1 cellular context compared by ENCODE assay signal in genomic region chr18:11859903-11860407, GRCh38.
A peak's percentile ranks its signal among the peaks of the same experiment; 100 is the strongest.
TF ChIP-seq lines count a peak whose summit lies in the region.

No MANE protein-coding gene starts in this region.

TF ChIP-seq in A549, 52 proteins besides CTCF, POLR2A, EP300 and RAD21 (continued from another document):
- TF ChIP-seq ATOH8 (CRISPR knock-in tag; IDR thresholded peaks at IDR 0.05; ENCODE audit: low read depth) (peak; percentile 19; the same call in 1 of the 2 replicates), SMC3 (IDR thresholded peaks at IDR 0.05) (no peak), JUNB (IDR thresholded peaks at IDR 0.05) (peak; percentile 65), ELK1 (IDR thresholded peaks at IDR 0.05; ENCODE audit: low read depth, low read length) (no peak), CHD4 (IDR thresholded peaks at IDR 0.05; ENCODE audit: borderline replicate concordance) (no peak), HDAC2 (IDR thresholded peaks at IDR 0.05) (no peak), USF2 (IDR thresholded peaks at IDR 0.05) (no peak), RARB (CRISPR knock-in tag; IDR thresholded peaks at IDR 0.05) (no peak), PHF8 (IDR thresholded peaks at IDR 0.05; ENCODE audit: borderline replicate concordance, low read depth) (no peak), REST (IDR thresholded peaks at IDR 0.05) (no peak), ZC3H11A (IDR thresholded peaks at IDR 0.05) (no peak), BHLHE40 (IDR thresholded peaks at IDR 0.05; ENCODE audit: low read depth, low read length) (no peak), HOXB5 (CRISPR knock-in tag; IDR thresholded peaks at IDR 0.05) (peak; percentile 68; the same call in 1 of the 2 replicates), RNF2 (IDR thresholded peaks at IDR 0.05; ENCODE audit: borderline replicate concordance, low read depth) (no peak), BCL3 (IDR thresholded peaks at IDR 0.05) (no peak), FOXS1 (CRISPR knock-in tag; IDR thresholded peaks at IDR 0.05) (no peak), MAZ (IDR thresholded peaks at IDR 0.05; ENCODE audit: borderline replicate concordance, low read depth, low read length) (no peak), EHF (CRISPR knock-in tag; IDR thresholded peaks at IDR 0.05) (no peak), ESRRA (IDR thresholded peaks at IDR 0.05; ENCODE audit: borderline replicate concordance, low read length) (no peak), ZSCAN20 (CRISPR knock-in tag; IDR thresholded peaks at IDR 0.05) (no peak), HOXA7 (CRISPR knock-in tag; IDR thresholded peaks at IDR 0.05) (no peak), NPAS2 (CRISPR knock-in tag; IDR thresholded peaks at IDR 0.05; ENCODE audit: borderline replicate concordance) (no peak), FOSL2 (IDR thresholded peaks at IDR 0.05) (peak; percentile 68), FOSL2 (CRISPR knock-in tag; IDR thresholded peaks at IDR 0.05) (peak; percentile 93), HOXB13 (CRISPR knock-in tag; IDR thresholded peaks at IDR 0.05; ENCODE audit: low read depth) (0 out of 2 replicates have a peak, but pooled peaks have one; percentile 55), FOSB (CRISPR knock-in tag; IDR thresholded peaks at IDR 0.05) (no peak), TP53 (CRISPR knock-in tag; IDR thresholded peaks at IDR 0.05) (no peak), ZNF302 (CRISPR knock-in tag; IDR thresholded peaks at IDR 0.05) (no peak), NFE2L2 (conservative IDR thresholded peaks at IDR 0.05; ENCODE audit: low read length) (no peak), CBX2 (IDR thresholded peaks at IDR 0.05; ENCODE audit: borderline replicate concordance, low read depth) (no peak), HMGXB4 (CRISPR knock-in tag; IDR thresholded peaks at IDR 0.05; ENCODE audit: borderline replicate concordance) (no peak), CEBPB (IDR thresholded peaks at IDR 0.05) (peak in 1 of 2 experiments; percentile 4; a peak in 1 of 4 replicates), CHD2 (IDR thresholded peaks at IDR 0.05; ENCODE audit: low read length, partially characterized antibody) (no peak), KDM5A (IDR thresholded peaks at IDR 0.05) (no peak), MAX (IDR thresholded peaks at IDR 0.05) (0 out of 2 replicates have a peak, but pooled peaks have one; percentile 8), HEYL (CRISPR knock-in tag; IDR thresholded peaks at IDR 0.05) (no peak)
